8 cellular contexts compared by ENCODE assay signal in the genomic region with DNA sequence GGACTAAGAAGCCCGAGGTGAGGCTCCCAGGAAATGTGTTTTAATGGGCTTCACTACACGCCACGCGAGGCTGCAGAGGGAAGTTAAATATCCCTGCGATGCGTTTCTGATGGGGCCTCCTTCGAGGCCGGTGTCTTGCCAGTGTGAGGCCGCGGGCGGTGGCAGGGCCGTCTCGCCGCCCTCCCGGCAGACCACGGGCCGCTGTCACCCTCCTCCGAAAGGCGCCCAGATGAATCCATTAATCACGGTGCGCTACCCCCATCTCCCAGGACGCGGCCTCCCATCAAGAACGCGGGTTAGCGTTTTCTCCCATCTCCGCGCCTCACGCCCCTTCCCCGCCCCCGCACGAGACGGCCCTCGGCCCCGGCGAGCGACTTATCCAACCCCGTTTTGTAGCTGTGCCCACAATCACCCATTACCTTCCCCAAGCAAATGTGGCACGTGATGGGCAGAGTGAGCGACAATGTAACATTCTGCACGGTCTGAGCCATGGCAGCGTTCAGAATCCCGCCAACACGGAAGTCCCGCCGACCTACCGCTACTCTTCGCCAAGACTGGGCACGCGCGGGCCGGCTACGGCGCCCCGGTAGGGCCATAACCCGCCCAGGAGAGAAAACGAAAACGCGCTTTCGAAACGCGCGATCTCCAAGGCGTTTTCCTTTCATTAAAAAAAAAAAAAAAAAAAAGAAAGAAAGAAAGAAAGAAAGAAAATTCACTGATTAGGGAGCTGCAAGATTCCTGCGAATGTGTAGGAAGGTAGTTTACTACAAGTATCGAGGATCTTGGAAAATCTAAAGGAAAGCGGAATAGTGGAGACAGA. TPM values are rescaled to one million over a fixed set of nuclear protein-coding genes. Genes with fewer than 3 reads are reported as not detected.
DNase-seq lines count a peak whose midpoint lies in the region; TF ChIP-seq lines count a peak whose summit lies in the region.

A gene with protein sequence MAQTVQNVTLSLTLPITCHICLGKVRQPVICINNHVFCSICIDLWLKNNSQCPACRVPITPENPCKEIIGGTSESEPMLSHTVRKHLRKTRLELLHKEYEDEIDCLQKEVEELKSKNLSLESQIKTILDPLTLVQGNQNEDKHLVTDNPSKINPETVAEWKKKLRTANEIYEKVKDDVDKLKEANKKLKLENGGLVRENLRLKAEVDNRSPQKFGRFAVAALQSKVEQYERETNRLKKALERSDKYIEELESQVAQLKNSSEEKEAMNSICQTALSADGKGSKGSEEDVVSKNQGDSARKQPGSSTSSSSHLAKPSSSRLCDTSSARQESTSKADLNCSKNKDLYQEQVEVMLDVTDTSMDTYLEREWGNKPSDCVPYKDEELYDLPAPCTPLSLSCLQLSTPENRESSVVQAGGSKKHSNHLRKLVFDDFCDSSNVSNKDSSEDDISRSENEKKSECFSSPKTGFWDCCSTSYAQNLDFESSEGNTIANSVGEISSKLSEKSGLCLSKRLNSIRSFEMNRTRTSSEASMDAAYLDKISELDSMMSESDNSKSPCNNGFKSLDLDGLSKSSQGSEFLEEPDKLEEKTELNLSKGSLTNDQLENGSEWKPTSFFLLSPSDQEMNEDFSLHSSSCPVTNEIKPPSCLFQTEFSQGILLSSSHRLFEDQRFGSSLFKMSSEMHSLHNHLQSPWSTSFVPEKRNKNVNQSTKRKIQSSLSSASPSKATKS (minus strand): TSS at position 526 of the 820 bp plus-strand sequence. CDS start 35 bp downstream, at position 491.

- H3K79me2 ChIP-seq in mesendoderm (ENCODE audit: control insufficient read depth, insufficient read depth, low read length) = peaks cover 15% of the 10 kb centered on the region

- no peaks in the 10 kb centered on the region for H3K9me3 ChIP-seq in endodermal cell (ENCODE audit: control insufficient read depth, low read length)

- H2BK15ac ChIP-seq in mesendoderm (replicated peaks; ENCODE audit: low read depth) = no peak within 1 kb of the TSS

- H4K5ac ChIP-seq in mesendoderm (ENCODE audit: low read length) = no peak within 1 kb of the TSS

- no peaks in the 10 kb centered on the region for H3K27me3 ChIP-seq in endodermal cell (ENCODE audit: control insufficient read depth, insufficient read depth, low read length, poor library complexity, severe bottlenecking)
- H3K27me3 ChIP-seq in mesendoderm (ENCODE audit: insufficient read depth, low read length, poor library complexity) = no peaks in the 10 kb centered on the region

- peak; percentile 97 for DNase-seq in COLO668 (lab: John Stamatoyannopoulos, UW; ENCODE audit: unreplicated experiment)
- peak; percentile 85 for DNase-seq in GM20000 (ENCODE audit: low spot score)
- peak; percentile 28 for DNase-seq in HS-5 (ENCODE audit: low read depth)
- DNase-seq in NOMO-1 (lab: John Stamatoyannopoulos, UW; ENCODE audit: unreplicated experiment in 2 of 2) = peak; percentile 76 to 84
- DNase-seq in activated CD8-positive, alpha-beta memory T cell treated with anti-CD3 and anti-CD28 coated beads for 48 hours (ENCODE audit: low read depth in 2 of 3, low spot score in 2 of 3) = peak; percentile 67 to 79 (median 74)
- peak; percentile 93 for DNase-seq in endodermal cell
- peak; percentile 92 for DNase-seq in mesendoderm
- peak; percentile 84 for DNase-seq in stimulated activated CD8-positive, alpha-beta memory T cell treated with anti-CD3 and anti-CD28 coated beads, Interleukin-12 subunit alpha, Interleukin-12 subunit beta, amount 100 ng/mL, for 4 hours (ENCODE audit: low read depth)

- H2AK5ac ChIP-seq in mesendoderm (ENCODE audit: low read length) = no peak within 1 kb of the TSS

- H3K4me2 ChIP-seq in mesendoderm (ENCODE audit: low read length) = peak within 1 kb of the TSS; percentile 47

- no peak within 1 kb of the TSS for H3K18ac ChIP-seq in mesendoderm (ENCODE audit: low read length)

- H3K4me3 Mint-ChIP-seq in endodermal cell = peak within 1 kb of the TSS; percentile 93

- H3K4me1 Mint-ChIP-seq in endodermal cell = peaks cover 30% of the 10 kb centered on the region

- H4K8ac ChIP-seq in mesendoderm (ENCODE audit: low read depth, low read length) = no peak within 1 kb of the TSS

- H3K4me3 ChIP-seq in endodermal cell (ENCODE audit: low read length) = peak within 1 kb of the TSS; percentile 87
- peak within 1 kb of the TSS; percentile 73 for H3K4me3 ChIP-seq in mesendoderm (ENCODE audit: low read length)

- H3K9ac ChIP-seq in endodermal cell (ENCODE audit: extremely low read depth, low read length, poor library complexity, severe bottlenecking) (peak within 1 kb of the TSS; percentile 74), mesendoderm (ENCODE audit: low read length) (peak within 1 kb of the TSS; percentile 78)

- H3K27ac Mint-ChIP-seq in endodermal cell = peak within 1 kb of the TSS; percentile 97

- peak within 1 kb of the TSS; percentile 82 for H3K27ac ChIP-seq in endodermal cell (ENCODE audit: low read depth, low read length)
- H3K27ac ChIP-seq in mesendoderm (ENCODE audit: low read depth, low read length) = peak within 1 kb of the TSS; percentile 23

- H3K79me1 ChIP-seq in mesendoderm (ENCODE audit: low read length) = peaks cover 8% of the 10 kb centered on the region

- H2BK5ac ChIP-seq in mesendoderm (ENCODE audit: low read length) = peak within 1 kb of the TSS; percentile 49

- peak within 1 kb of the TSS; percentile 96 for H3K56ac ChIP-seq in mesendoderm (ENCODE audit: low read length)

- peaks cover 44% of the 10 kb centered on the region for H3K27me3 Mint-ChIP-seq in endodermal cell (ENCODE audit: insufficient read depth)

- H3K4me1 ChIP-seq in endodermal cell (ENCODE audit: control insufficient read depth, insufficient read depth, low read length) = no peaks in the 10 kb centered on the region
- peaks cover 2% of the 10 kb centered on the region for H3K4me1 ChIP-seq in mesendoderm (ENCODE audit: control insufficient read depth, low read depth, low read length)

- peak within 1 kb of the TSS; percentile 45 for H2BK120ac ChIP-seq in mesendoderm (ENCODE audit: low read depth, low read length)

- H3K36me3 ChIP-seq in endodermal cell (ENCODE audit: control insufficient read depth, insufficient read depth, low read length) (no peaks in the 10 kb centered on the region), mesendoderm (ENCODE audit: control insufficient read depth, insufficient read depth, low read length) (no peaks in the 10 kb centered on the region)

- TF ChIP-seq CTCF in GM20000 (IDR thresholded peaks at IDR 0.05; ENCODE audit: extremely low read depth, missing control alignments) (no peak), endodermal cell (conservative IDR thresholded peaks at IDR 0.05) (no peak)

- H3K23ac ChIP-seq in mesendoderm (ENCODE audit: low read length) = no peak within 1 kb of the TSS

- peaks cover 10% of the 10 kb centered on the region for H3K36me3 Mint-ChIP-seq in endodermal cell (ENCODE audit: low read depth)

- H3K9me3 Mint-ChIP-seq in endodermal cell = no peaks in the 10 kb centered on the region

- no peak within 1 kb of the TSS for H3K4ac ChIP-seq in mesendoderm (ENCODE audit: low read depth, low read length)

- WGBS in endodermal cell (ENCODE audit: insufficient coverage in 1 of 2, insufficient read length in 1 of 2), 2 experiments = 5% methylated on average over 38 to 58 of the region's 67 CpGs
- WGBS in mesendoderm (ENCODE audit: extremely low coverage, insufficient coverage, low lambda C conversion rate) = no CpG with 5 or more reads among the region's 67 CpGs

RNA-seq across cellular contexts. Expression of the gene that starts here (rescaled TPM):
- 10 to 100 TPM; 16.7 to 28.6 TPM for total RNA-seq in endodermal cell
- 25.0 TPM for polyA plus RNA-seq in endodermal cell (2013, experiment 1 of 2)
- 22.9 TPM for polyA plus RNA-seq in endodermal cell (2013, experiment 2 of 2)
- polyA plus RNA-seq in mesendoderm (2013, experiment 1 of 2) = 6.5 TPM
- polyA plus RNA-seq in mesendoderm (2013, experiment 2 of 2) = 6.3 TPM

Comparison
In these comparisons a context has a peak if more than half of its experiments do, and no peak if none do; other contexts are left out.
1. Peak in every context shown above with its lines: DNase-seq, H3K4me3 ChIP-seq and H3K27ac ChIP-seq.
2. DNase-seq: peak in every context shown above with its lines; median percentile 97 in COLO668; 93 in endodermal cell; 92 in mesendoderm; 85 in GM20000; 84 in stimulated activated CD8-positive, alpha-beta memory T cell treated with anti-CD3 and anti-CD28 coated beads, Interleukin-12 subunit alpha, Interleukin-12 subunit beta, amount 100 ng/mL, for 4 hours; 80 in NOMO-1; 74 in activated CD8-positive, alpha-beta memory T cell treated with anti-CD3 and anti-CD28 coated beads for 48 hours; 28 in HS-5.